34 cellular contexts compared by ENCODE assay signal in genomic region chr3:46763178-46763577, GRCh38. TPM values are rescaled to one million over a fixed set of nuclear protein-coding genes. Genes with fewer than 3 reads are reported as not detected.
"Had no signal": no experiment of that assay in that cellular context is flagged by ENCODE, and none has a peak within 500 bp of the region (broad histone marks: within the 10 kb centered on the region; RNA-seq: fewer than 3 reads in every experiment).

No MANE protein-coding gene starts in this region.

- DNase-seq: activated CD4-positive, alpha-beta T cell treated with anti-CD3 and anti-CD28 coated beads for 36 hours; activated CD4-positive, alpha-beta T cell treated with anti-CD3 and anti-CD28 coated beads, Interleukin-2, amount 10 ng/mL, durations not matched to agents 7 days and 5 days; activated CD4-positive, alpha-beta T cell treated with anti-CD3 and anti-CD28 coated beads, Interleukin-2, amount 50 U/mL, for 48 hours; activated CD8-positive, alpha-beta T cell treated with anti-CD3 and anti-CD28 coated beads, Interleukin-2, amount 10 ng/mL, durations not matched to agents 7 days and 5 days; activated gamma-delta T cell; activated naive CD4-positive, alpha-beta T cell treated with Interleukin-2 at 50 U/mL for 16 hours; activated naive CD8-positive, alpha-beta T cell treated with anti-CD3 and anti-CD28 coated beads, Interleukin-2, amount 10 ng/mL, durations not matched to agents 7 days and 5 days; activated T-cell treated with anti-CD3 and anti-CD28 coated beads, Interleukin-2, amount 50 U/mL, for 24 hours; amygdala; body of pancreas; central memory CD4-positive, alpha-beta T cell; NCI-H1092 treated with DMSO at 0.1 percent for 48 hours; NCI-H1436; NCI-H1694; NCI-H1930; NCI-H2081 treated with DMSO at 0.1 percent for 48 hours; NCI-H2171; NCI-H510A; NCI-H526 treated with DMSO at 0.1 percent for 48 hours; SHP77; SJCRH30; T1000 had no signal

- H3K9ac ChIP-seq: KMS-11 had no signal

- H3K4me1 ChIP-seq: body of pancreas, SJCRH30 had no signal

- H3K36me3 ChIP-seq: SJCRH30 had no signal

- H3K4me3 ChIP-seq: body of pancreas, SJCRH30, SK-N-MC had no signal

- H3K4me2 ChIP-seq: KMS-11 had no signal

- H3K27ac ChIP-seq: body of pancreas, KMS-11, SJCRH30, SK-N-MC had no signal

- FAIRE-seq: astrocyte, TTC549 had no signal

- H3K27me3 ChIP-seq: body of pancreas, SJCRH30 had no signal

- ATAC-seq: activated CD4-positive, alpha-beta T cell treated with anti-CD3 and anti-CD28 coated beads for 36 hours; activated CD4-positive, CD25-positive, alpha-beta regulatory T cell treated with anti-CD3 and anti-CD28 coated beads, Interleukin-2, amount 50 U/mL, for 24 hours; activated CD8-positive, alpha-beta T cell treated with anti-CD3 and anti-CD28 coated beads, Interleukin-2, amount 10 ng/mL, durations not matched to agents 7 days and 5 days; body of pancreas; Panc1; WTC11 had no signal

RNA-seq across cellular contexts. Expression of gene PRSS50, which starts 45.5 kb away (rescaled TPM):
- total RNA-seq: activated CD4-positive, alpha-beta T cell treated with anti-CD3 and anti-CD28 coated beads for 36 hours; activated CD4-positive, alpha-beta T cell treated with anti-CD3 and anti-CD28 coated beads, Interleukin-2, amount 10 ng/mL, durations not matched to agents 7 days and 5 days; activated CD8-positive, alpha-beta T cell treated with anti-CD3 and anti-CD28 coated beads, Interleukin-2, amount 10 ng/mL, durations not matched to agents 7 days and 5 days; activated naive CD8-positive, alpha-beta T cell treated with anti-CD3 and anti-CD28 coated beads, Interleukin-2, amount 10 ng/mL, durations not matched to agents 7 days and 5 days; activated T-helper 2 cell treated with anti-CD3 and anti-CD28 coated beads, Interferon-gamma antibody, Interleukin-2, Interleukin-4, amounts not matched to agents 10 μg/mL and 5 μg/mL and 100 μg/mL, durations not matched to agents 14 hours and 24 hours and 36 hours; astrocyte; LHCN-M2; RPMI7951; SJCRH30; T-helper 1 cell treated with Interleukin-12 subunit alpha and Interleukin-12 subunit beta and Interleukin-4 antibody, amounts not matched to agents 30 ng/mL and 1 ng/mL, for 36 hours; T-helper 2 cell treated with Interferon-gamma antibody and Interleukin-4, amounts not matched to agents 100 ng/mL and 5 ng/mL, for 36 hours had no signal
